2 cellular contexts compared by ENCODE assay signal in genomic region chr10:13337827-13338196, GRCh38.
TF ChIP-seq lines count a peak whose summit lies in the region.

No MANE protein-coding gene starts in this region.

TF ChIP-seq in liver, 16 proteins besides CTCF, POLR2A, EP300 and RAD21:
- TF ChIP-seq SP1 (IDR thresholded peaks at IDR 0.05) (peak; percentile 25), YY1 (IDR thresholded peaks at IDR 0.05) (no peak), FOXA2 (IDR thresholded peaks at IDR 0.05) (peak; percentile 25), NR2F2 (IDR thresholded peaks at IDR 0.05) (no peak), HNF4G (IDR thresholded peaks at IDR 0.05) (no peak), ATF3 (IDR thresholded peaks at IDR 0.05) (no peak), HNF4A (conservative IDR thresholded peaks at IDR 0.05) (peak; percentile 11 to 71), RXRA (IDR thresholded peaks at IDR 0.05) (peak in 1 of 2 donors; percentile 73), MAX (IDR thresholded peaks at IDR 0.05) (peak; percentile 18), TAF1 (conservative IDR thresholded peaks at IDR 0.05) (no peak), EGR1 (IDR thresholded peaks at IDR 0.05; ENCODE audit: low read depth in 2 of 2) (no peak), GABPA (IDR thresholded peaks at IDR 0.05 in 1 of 2, conservative IDR thresholded peaks at IDR 0.05 in 1 of 2) (no peak), REST (IDR thresholded peaks at IDR 0.05) (no peak), FOXA1 (IDR thresholded peaks at IDR 0.05) (no peak)

TF ChIP-seq in HepG2, 621 proteins besides CTCF, POLR2A, EP300 and RAD21:
- TF ChIP-seq KDM2A (CRISPR knock-in tag; IDR thresholded peaks at IDR 0.05; ENCODE audit: borderline replicate concordance, low read depth) (no peak), ZNF777 (CRISPR knock-in tag; IDR thresholded peaks at IDR 0.05) (no peak), ATAD3A (CRISPR knock-in tag; IDR thresholded peaks at IDR 0.05) (no peak), FOSL1 (CRISPR knock-in tag; IDR thresholded peaks at IDR 0.05; ENCODE audit: borderline replicate concordance) (no peak), KIAA2018 (CRISPR knock-in tag; IDR thresholded peaks at IDR 0.05; ENCODE audit: borderline replicate concordance) (no peak), TARDBP (CRISPR knock-in tag; IDR thresholded peaks at IDR 0.05) (no peak), ZNF639 (CRISPR knock-in tag; conservative IDR thresholded peaks at IDR 0.05) (no peak), GABPB1 (CRISPR knock-in tag; IDR thresholded peaks at IDR 0.05) (no peak), HCFC1 (IDR thresholded peaks at IDR 0.05; ENCODE audit: low read depth, low read length) (no peak), ZNF619 (CRISPR knock-in tag; IDR thresholded peaks at IDR 0.05) (no peak), ZNF781 (CRISPR knock-in tag; IDR thresholded peaks at IDR 0.05; ENCODE audit: borderline replicate concordance, not compliant biosample characterization) (no peak), ZUFSP (CRISPR knock-in tag; IDR thresholded peaks at IDR 0.05; ENCODE audit: borderline replicate concordance) (no peak), ZNF691 (CRISPR knock-in tag; IDR thresholded peaks at IDR 0.05; ENCODE audit: borderline replicate concordance, low read depth) (no peak), ZNF331 (CRISPR knock-in tag; IDR thresholded peaks at IDR 0.05) (no peak), HNRNPK (IDR thresholded peaks at IDR 0.05; ENCODE audit: low read depth, low read length, poor library complexity, severe bottlenecking) (no peak), ELK4 (CRISPR knock-in tag; IDR thresholded peaks at IDR 0.05; ENCODE audit: borderline replicate concordance) (no peak), ZNF766 (CRISPR knock-in tag; IDR thresholded peaks at IDR 0.05; ENCODE audit: borderline replicate concordance) (no peak), ELF3 (CRISPR knock-in tag; IDR thresholded peaks at IDR 0.05) (no peak), ZNF704 (CRISPR knock-in tag; IDR thresholded peaks at IDR 0.05; ENCODE audit: borderline replicate concordance) (no peak)
